ENCODE assay signal across 8 cellular contexts in genomic region chr15:62389887-62390792, GRCh38. TPM values are rescaled to one million over a fixed set of nuclear protein-coding genes. Genes with fewer than 3 reads are reported as not detected.
DNase-seq lines count a peak whose midpoint lies in the region; ATAC-seq and TF ChIP-seq lines count a peak whose summit lies in the region.

TLN2 (plus strand) TSS chr15:62390550.

- H3K36me3 ChIP-seq in Panc1 (ENCODE audit: control insufficient read depth, insufficient read depth, low read length), result no peaks in the 10 kb centered on the region; the same call in 1 of the 2 replicates

- peak within 1 kb of the TSS; percentile 80 for H3K27ac Mint-ChIP-seq in activated T-helper 2 cell treated with anti-CD3 and anti-CD28 coated beads, Interferon-gamma antibody, Interleukin-2, Interleukin-4, amounts not matched to agents 10 μg/mL and 5 μg/mL and 100 μg/mL, durations not matched to agents 14 hours and 24 hours and 36 hours
- H3K27ac Mint-ChIP-seq in natural killer cell, result peak within 1 kb of the TSS; percentile 58 to 84

- peak within 1 kb of the TSS; percentile 93 for H3K4me3 Mint-ChIP-seq in activated T-helper 2 cell treated with anti-CD3 and anti-CD28 coated beads, Interferon-gamma antibody, Interleukin-2, Interleukin-4, amounts not matched to agents 10 μg/mL and 5 μg/mL and 100 μg/mL, durations not matched to agents 14 hours and 24 hours and 36 hours (ENCODE audit: low read depth)
- peak within 1 kb of the TSS; percentile 97 for H3K4me3 Mint-ChIP-seq in natural killer cell

- H3K4me1 ChIP-seq in Panc1 (ENCODE audit: control insufficient read depth, insufficient read depth, low read length), result peaks cover 5% of the 10 kb centered on the region

- H3K4me1 Mint-ChIP-seq in activated T-helper 2 cell treated with anti-CD3 and anti-CD28 coated beads, Interferon-gamma antibody, Interleukin-2, Interleukin-4, amounts not matched to agents 10 μg/mL and 5 μg/mL and 100 μg/mL, durations not matched to agents 14 hours and 24 hours and 36 hours (ENCODE audit: low read depth), result peaks cover 14% of the 10 kb centered on the region
- H3K4me1 Mint-ChIP-seq in natural killer cell, result peaks cover 26 to 31% of the 10 kb centered on the region in 2 donors

- peak within 1 kb of the TSS; percentile 94 for H3K27ac ChIP-seq in Panc1 (ENCODE audit: low read length)

- TSS peak; percentile 86 for BruUV-seq in Panc1 (replicated peaks; lab: Mats Ljungman, UMichigan)

- no peaks in the 10 kb centered on the region for H3K9me3 Mint-ChIP-seq in activated T-helper 2 cell treated with anti-CD3 and anti-CD28 coated beads, Interferon-gamma antibody, Interleukin-2, Interleukin-4, amounts not matched to agents 10 μg/mL and 5 μg/mL and 100 μg/mL, durations not matched to agents 14 hours and 24 hours and 36 hours
- H3K9me3 Mint-ChIP-seq in natural killer cell, result no peaks in the 10 kb centered on the region

- no peaks in the 10 kb centered on the region for H3K9me3 ChIP-seq in Panc1 (ENCODE audit: control insufficient read depth, insufficient read depth, low read depth, low read length)

- in situ Hi-C loops in Panc1 (cut with HindIII; ENCODE audit: low pct_unique_long_range_greater_than_20kb, low sequenced_read_pairs), result no loop called here

- peaks cover 17% of the 10 kb centered on the region for H3K27me3 ChIP-seq in Panc1 (ENCODE audit: control insufficient read depth, insufficient read depth, low read length)

- ATAC-seq in GM19455 (IDR thresholded peaks at IDR 0.05; ENCODE audit: unreplicated experiment) (peak; percentile 92), HG03565 (IDR thresholded peaks at IDR 0.05; ENCODE audit: unreplicated experiment) (peak; percentile 79), Panc1 (peak; percentile 88), natural killer cell (peak; percentile 86 to 90 (median 89))

- H3K27me3 Mint-ChIP-seq in activated T-helper 2 cell treated with anti-CD3 and anti-CD28 coated beads, Interferon-gamma antibody, Interleukin-2, Interleukin-4, amounts not matched to agents 10 μg/mL and 5 μg/mL and 100 μg/mL, durations not matched to agents 14 hours and 24 hours and 36 hours (ENCODE audit: low read depth), result peaks cover 30% of the 10 kb centered on the region
- H3K27me3 Mint-ChIP-seq in natural killer cell (ENCODE audit: low read depth in 2 of 2), result peaks cover 13 to 28% of the 10 kb centered on the region in 2 donors

- CTCF ChIA-PET in Panc1 (lab: Charles Lee), result no interaction called here

- peak within 1 kb of the TSS; percentile 84 to 100 for H3K4me3 ChIP-seq in Panc1 (ENCODE audit: low read depth in 2 of 2, low read length in 2 of 2)
- peak within 1 kb of the TSS; percentile 94 for H3K4me3 ChIP-seq in fibroblast of pulmonary artery (replicated peaks; ENCODE audit: low read depth, low read length)

- DNase-seq in COR-L47 (lab: John Stamatoyannopoulos, UW), result peak; percentile 66
- DNase-seq in Panc1 (ENCODE audit: low read depth, low spot score), result no peak
- peak; percentile 62 for DNase-seq in activated T-helper 2 cell treated with anti-CD3 and anti-CD28 coated beads, Interferon-gamma antibody, Interleukin-2, Interleukin-4, amounts not matched to agents 10 μg/mL and 5 μg/mL and 100 μg/mL, durations not matched to agents 14 hours and 24 hours and 36 hours (ENCODE audit: low spot score)
- DNase-seq in fibroblast of pulmonary artery (ENCODE audit: low read depth), result peak; percentile 77
- DNase-seq in natural killer cell, result peak; percentile 62

- intact Hi-C loops in Panc1 (cut with micrococcal nuclease; ENCODE audit: unreplicated experiment) (no loop called here), natural killer cell (cut with micrococcal nuclease) (no loop called here)
- intact Hi-C loops in activated T-helper 2 cell treated with anti-CD3 and anti-CD28 coated beads, Interferon-gamma antibody, Interleukin-2, Interleukin-4, amounts not matched to agents 10 μg/mL and 5 μg/mL and 100 μg/mL, durations not matched to agents 14 hours and 24 hours and 36 hours (cut with micrococcal nuclease), result no loop called here

- POLR2A ChIA-PET in Panc1 (lab: Charles Lee), result no interaction called here

- TF ChIP-seq CTCF in Panc1 (IDR thresholded peaks at IDR 0.05) (no peak), fibroblast of pulmonary artery (IDR thresholded peaks at IDR 0.05; ENCODE audit: low read length, missing control alignments) (no peak), natural killer cell (IDR thresholded peaks at IDR 0.05) (no peak), subcutaneous adipose tissue (IDR thresholded peaks at IDR 0.05; ENCODE audit: low read depth) (no peak)

- no peaks in the 10 kb centered on the region for H3K36me3 Mint-ChIP-seq in activated T-helper 2 cell treated with anti-CD3 and anti-CD28 coated beads, Interferon-gamma antibody, Interleukin-2, Interleukin-4, amounts not matched to agents 10 μg/mL and 5 μg/mL and 100 μg/mL, durations not matched to agents 14 hours and 24 hours and 36 hours (ENCODE audit: low read depth)
- no peaks in the 10 kb centered on the region for H3K36me3 Mint-ChIP-seq in natural killer cell

RNA-seq across cellular contexts. Expression of gene TLN2, which starts in this region (rescaled TPM):
- total RNA-seq in Panc1 (2021; ENCODE audit: unreplicated experiment) (5.0 TPM), natural killer cell (1 to 10 TPM in 2 of 3 donors, under 1 TPM in 1; 0.70 to 2.4 (median 1.2) TPM), subcutaneous adipose tissue (100 to 1,000 TPM in 3 of 4 donors, 10 to 100 TPM in 1; 98.5 to 267 (median 141) TPM)
- polyA plus RNA-seq in Panc1 (2012; ENCODE audit: insufficient read length), result 4.0 TPM
- 0.85 and 0.98 TPM in 2 replicates for total RNA-seq in activated T-helper 2 cell treated with anti-CD3 and anti-CD28 coated beads, Interferon-gamma antibody, Interleukin-2, Interleukin-4, amounts not matched to agents 10 μg/mL and 5 μg/mL and 100 μg/mL, durations not matched to agents 14 hours and 24 hours and 36 hours

Comparison
In these comparisons a context has a peak if more than half of its experiments do, and no peak if none do; other contexts are left out.
1. RNA of gene TLN2 (total RNA-seq): 98.5 to 267 TPM in subcutaneous adipose tissue; 5.0 TPM in Panc1 (single experiment), 0.70 to 2.4 TPM in natural killer cell and 0.85 to 0.98 TPM in activated T-helper 2 cell treated with anti-CD3 and anti-CD28 coated beads, Interferon-gamma antibody, Interleukin-2, Interleukin-4, amounts not matched to agents 10 μg/mL and 5 μg/mL and 100 μg/mL, durations not matched to agents 14 hours and 24 hours and 36 hours; every median in the first group is over 10 times any median in the second.
2. Peak in DNase-seq in activated T-helper 2 cell treated with anti-CD3 and anti-CD28 coated beads, Interferon-gamma antibody, Interleukin-2, Interleukin-4, amounts not matched to agents 10 μg/mL and 5 μg/mL and 100 μg/mL, durations not matched to agents 14 hours and 24 hours and 36 hours; RNA of the gene not detected or under 1 TPM.
3. Peak in every context shown above with its lines, with median percentiles within 50 percentile points of each other: ATAC-seq.